In genomic region chr5:58988938-58989337, GRCh38 we compare ENCODE assay signal across 24 cellular contexts.
"Had no signal": no experiment of that assay in that cellular context is flagged by ENCODE, and none has a peak within 500 bp of the region (broad histone marks: within the 10 kb centered on the region; RNA-seq: fewer than 3 reads in every experiment).

No MANE protein-coding gene starts in this region.

- H3K27ac ChIP-seq: colonic mucosa, thyroid gland had no signal

- H3K9me3 Mint-ChIP-seq: activated CD4-positive, alpha-beta T cell treated with anti-CD3 and anti-CD28 coated beads, Interleukin-2, amount 10 ng/mL, durations not matched to agents 7 days and 5 days; activated naive CD4-positive, alpha-beta T cell treated with anti-CD3 and anti-CD28 coated beads, Interleukin-2, amount 10 ng/mL, durations not matched to agents 7 days and 5 days; activated naive CD8-positive, alpha-beta T cell treated with anti-CD3 and anti-CD28 coated beads, Interleukin-2, amount 50 U/mL, for 24 hours; activated T-cell treated with anti-CD3 and anti-CD28 coated beads, Interleukin-2, amount 50 U/mL, for 4 hours; brain; central memory CD8-positive, alpha-beta T cell; nephron progenitor cell had no signal

- H3K9me3 ChIP-seq: colonic mucosa, thyroid gland had no signal

- H3K36me3 ChIP-seq: colonic mucosa, thyroid gland had no signal

- H3K4me1 Mint-ChIP-seq: central memory CD8-positive, alpha-beta T cell had no signal

- H3K27me3 Mint-ChIP-seq: activated CD4-positive, alpha-beta T cell treated with anti-CD3 and anti-CD28 coated beads, Interleukin-2, amount 10 ng/mL, durations not matched to agents 7 days and 5 days; activated naive CD4-positive, alpha-beta T cell treated with anti-CD3 and anti-CD28 coated beads, Interleukin-2, amount 10 ng/mL, durations not matched to agents 7 days and 5 days; activated naive CD8-positive, alpha-beta T cell treated with anti-CD3 and anti-CD28 coated beads, Interleukin-2, amount 50 U/mL, for 24 hours; brain; central memory CD8-positive, alpha-beta T cell had no signal

- DNase-seq: activated CD4-positive, alpha-beta T cell treated with anti-CD3 and anti-CD28 coated beads, Interleukin-2, amount 10 ng/mL, durations not matched to agents 7 days and 5 days; activated CD4-positive, CD25-positive, alpha-beta regulatory T cell; activated CD8-positive, alpha-beta memory T cell treated with anti-CD3 and anti-CD28 coated beads, Interleukin-2, amount 50 U/mL, for 4 hours; activated effector memory CD4-positive, alpha-beta T cell treated with Interleukin-2 at 50 U/mL for 16 hours; activated naive CD4-positive, alpha-beta T cell treated with anti-CD3 and anti-CD28 coated beads, Interleukin-2, amount 10 ng/mL, durations not matched to agents 7 days and 5 days; activated naive CD8-positive, alpha-beta T cell treated with anti-CD3 and anti-CD28 coated beads, Interleukin-2, amount 50 U/mL, for 24 hours; activated T-cell treated with anti-CD3 and anti-CD28 coated beads, Interleukin-2, amount 50 U/mL, for 4 hours; anterior cingulate cortex; colonic mucosa; erythroblast; foreskin melanocyte; hypothalamus; nephron progenitor cell; stimulated activated CD4-positive, alpha-beta T cell treated with anti-CD3 and anti-CD28 coated beads, Interleukin-12 subunit alpha, Interleukin-12 subunit beta, amount 100 ng/mL, for 4 hours; stimulated activated CD4-positive, alpha-beta T cell treated with anti-CD3 and anti-CD28 coated beads, Interleukin-1b, Interleukin-23, amount 100 ng/mL, for 48 hours; stimulated activated CD8-positive, alpha-beta memory T cell treated with anti-CD3 and anti-CD28 coated beads, Interleukin-4, amount 100 ng/mL, for 48 hours; stimulated activated naive CD4-positive, alpha-beta T cell; T-helper 9 cell; thyroid gland had no signal

- H3K4me3 Mint-ChIP-seq: activated CD4-positive, alpha-beta T cell treated with anti-CD3 and anti-CD28 coated beads, Interleukin-2, amount 10 ng/mL, durations not matched to agents 7 days and 5 days; activated naive CD4-positive, alpha-beta T cell treated with anti-CD3 and anti-CD28 coated beads, Interleukin-2, amount 10 ng/mL, durations not matched to agents 7 days and 5 days; activated naive CD8-positive, alpha-beta T cell treated with anti-CD3 and anti-CD28 coated beads, Interleukin-2, amount 50 U/mL, for 24 hours; activated T-cell treated with anti-CD3 and anti-CD28 coated beads, Interleukin-2, amount 50 U/mL, for 4 hours; brain; central memory CD8-positive, alpha-beta T cell; nephron progenitor cell had no signal

- FAIRE-seq: keratinocyte, urothelium cell line had no signal

- H3K27me3 ChIP-seq: colonic mucosa, thyroid gland had no signal

- H3K4me1 ChIP-seq: colonic mucosa had no signal

- ATAC-seq: activated naive CD8-positive, alpha-beta T cell treated with anti-CD3 and anti-CD28 coated beads, Interleukin-2, amount 50 U/mL, for 24 hours; activated T-cell treated with anti-CD3 and anti-CD28 coated beads, Interleukin-2, amount 50 U/mL, for 4 hours; left lobe of liver had no signal

- H3K4me3 ChIP-seq: colonic mucosa, thyroid gland had no signal

- H3K27ac Mint-ChIP-seq: activated CD4-positive, alpha-beta T cell treated with anti-CD3 and anti-CD28 coated beads, Interleukin-2, amount 10 ng/mL, durations not matched to agents 7 days and 5 days; activated naive CD4-positive, alpha-beta T cell treated with anti-CD3 and anti-CD28 coated beads, Interleukin-2, amount 10 ng/mL, durations not matched to agents 7 days and 5 days; activated naive CD8-positive, alpha-beta T cell treated with anti-CD3 and anti-CD28 coated beads, Interleukin-2, amount 50 U/mL, for 24 hours; brain; nephron progenitor cell had no signal
